In the genomic region with DNA sequence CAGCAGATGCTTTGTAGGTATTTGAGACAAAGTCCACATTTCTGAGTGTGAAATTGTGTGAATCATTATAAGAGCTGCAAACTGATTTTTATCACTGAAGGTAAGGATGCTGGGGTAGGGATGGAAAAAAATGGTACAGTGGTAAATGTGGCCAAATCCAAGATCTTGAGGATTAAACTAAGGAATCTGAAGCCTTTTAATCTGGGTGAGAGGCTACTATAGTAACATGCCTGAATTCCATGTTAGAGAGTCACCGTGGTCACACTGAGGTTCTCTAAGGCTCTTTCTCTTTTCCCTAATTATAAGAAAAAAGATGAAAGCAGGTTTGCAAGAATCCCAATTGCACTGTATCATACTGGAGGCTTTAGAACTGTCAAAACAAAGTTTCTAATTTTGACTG, we compare ENCODE assay signal across 29 cellular contexts. TPM values are rescaled to one million over a fixed set of nuclear protein-coding genes. Genes with fewer than 3 reads are reported as not detected.
"Had no signal": no experiment of that assay in that cellular context is flagged by ENCODE, and none has a peak within 500 bp of the region (broad histone marks: within the 10 kb centered on the region; RNA-seq: fewer than 3 reads in every experiment).

No MANE protein-coding gene starts in this region.

- H3K9me3 Mint-ChIP-seq: activated CD4-positive, alpha-beta memory T cell treated with anti-CD3 and anti-CD28 coated beads for 36 hours; activated CD4-positive, alpha-beta T cell treated with anti-CD3 and anti-CD28 coated beads, Interleukin-2, amount 10 ng/mL, durations not matched to agents 24 days and 14 days; activated naive CD4-positive, alpha-beta T cell treated with anti-CD3 and anti-CD28 coated beads for 36 hours; activated naive CD8-positive, alpha-beta T cell treated with anti-CD3 and anti-CD28 coated beads for 36 hours; activated T-helper 1 cell treated with anti-CD3 and anti-CD28 coated beads, Interleukin-12 subunit alpha, Interleukin-12 subunit beta, Interleukin-2, Interleukin-4 antibody, amounts not matched to agents 30 ng/mL and 10 ng/mL and 1 ng/mL, durations not matched to agents 14 hours and 24 hours and 36 hours; natural killer cell; neural progenitor cell had no signal

- H3K4me1 Mint-ChIP-seq: activated CD4-positive, alpha-beta T cell treated with anti-CD3 and anti-CD28 coated beads, Interleukin-2, amount 10 ng/mL, durations not matched to agents 24 days and 14 days; activated naive CD8-positive, alpha-beta T cell treated with anti-CD3 and anti-CD28 coated beads for 36 hours; natural killer cell; neural progenitor cell had no signal

- ATAC-seq: activated CD4-positive, CD25-positive, alpha-beta regulatory T cell treated with anti-CD3 and anti-CD28 coated beads, Interleukin-2, amount 50 U/mL, for 24 hours; left lobe of liver; lower lobe of right lung; natural killer cell; psoas muscle; upper lobe of right lung had no signal

- H3K36me3 ChIP-seq: ascending aorta, lower lobe of right lung, neural progenitor cell, right atrium auricular region, upper lobe of right lung, WERI-Rb-1 had no signal

- H2AFZ ChIP-seq: neural progenitor cell, parathyroid adenoma had no signal

- H3K27ac Mint-ChIP-seq: activated CD4-positive, alpha-beta memory T cell treated with anti-CD3 and anti-CD28 coated beads for 36 hours; activated CD4-positive, alpha-beta T cell treated with anti-CD3 and anti-CD28 coated beads, Interleukin-2, amount 10 ng/mL, durations not matched to agents 24 days and 14 days; activated naive CD4-positive, alpha-beta T cell treated with anti-CD3 and anti-CD28 coated beads for 36 hours; activated naive CD8-positive, alpha-beta T cell treated with anti-CD3 and anti-CD28 coated beads for 36 hours; activated T-helper 1 cell treated with anti-CD3 and anti-CD28 coated beads, Interleukin-12 subunit alpha, Interleukin-12 subunit beta, Interleukin-2, Interleukin-4 antibody, amounts not matched to agents 30 ng/mL and 10 ng/mL and 1 ng/mL, durations not matched to agents 14 hours and 24 hours and 36 hours; natural killer cell; neural progenitor cell had no signal

- H3K36me3 Mint-ChIP-seq: activated CD4-positive, alpha-beta memory T cell treated with anti-CD3 and anti-CD28 coated beads for 36 hours; activated naive CD8-positive, alpha-beta T cell treated with anti-CD3 and anti-CD28 coated beads for 36 hours; natural killer cell; neural progenitor cell had no signal

- DNase-seq: activated CD4-positive, alpha-beta memory T cell treated with anti-CD3 and anti-CD28 coated beads for 36 hours; activated CD4-positive, alpha-beta T cell treated with anti-CD3 and anti-CD28 coated beads, Interleukin-2, amount 10 ng/mL, durations not matched to agents 24 days and 14 days; activated CD8-positive, alpha-beta memory T cell treated with anti-CD3 and anti-CD28 coated beads, Interleukin-2, amount 50 U/mL, for 4 hours; activated effector memory CD4-positive, alpha-beta T cell treated with anti-CD3 and anti-CD28 coated beads, Interleukin-2, amount 50 U/mL, for 16 hours; activated naive CD4-positive, alpha-beta T cell treated with anti-CD3 and anti-CD28 coated beads for 36 hours; activated naive CD8-positive, alpha-beta T cell treated with anti-CD3 and anti-CD28 coated beads for 36 hours; activated T-cell treated with anti-CD3 and anti-CD28 coated beads, Interleukin-2, amount 50 U/mL, for 1 hour; caudate nucleus; cortex of kidney; foreskin melanocyte; kidney glomerular epithelial cell; lower lobe of right lung; mesenchymal stem cell; natural killer cell; occipital lobe; psoas muscle; stimulated activated CD4-positive, alpha-beta T cell treated with anti-CD3 and anti-CD28 coated beads, Interleukin-2, amount 100 ng/mL, for 48 hours; stimulated activated naive CD4-positive, alpha-beta T cell treated with Interleukin-2 at 50 U/mL for 16 hours; upper lobe of right lung; WERI-Rb-1 had no signal

- H3K4me3 ChIP-seq: ascending aorta, lower lobe of right lung, neural progenitor cell, psoas muscle, right atrium auricular region, upper lobe of right lung had no signal

- H3K9ac ChIP-seq: neural progenitor cell, parathyroid adenoma had no signal

- H3K4me2 ChIP-seq: neural progenitor cell had no signal

- H3K9me3 ChIP-seq: ascending aorta, lower lobe of right lung, psoas muscle, right atrium auricular region, upper lobe of right lung had no signal

- H3K27ac ChIP-seq: lower lobe of right lung, neural progenitor cell, parathyroid adenoma, psoas muscle, right atrium auricular region, upper lobe of right lung, WERI-Rb-1 had no signal

- H3K4me1 ChIP-seq: lower lobe of right lung, neural progenitor cell, parathyroid adenoma, psoas muscle, right atrium auricular region, upper lobe of right lung had no signal

- H3K27me3 ChIP-seq: ascending aorta, neural progenitor cell, right atrium auricular region, upper lobe of right lung had no signal

- H3K4me3 Mint-ChIP-seq: activated CD4-positive, alpha-beta memory T cell treated with anti-CD3 and anti-CD28 coated beads for 36 hours; activated CD4-positive, alpha-beta T cell treated with anti-CD3 and anti-CD28 coated beads, Interleukin-2, amount 10 ng/mL, durations not matched to agents 24 days and 14 days; activated naive CD4-positive, alpha-beta T cell treated with anti-CD3 and anti-CD28 coated beads for 36 hours; activated naive CD8-positive, alpha-beta T cell treated with anti-CD3 and anti-CD28 coated beads for 36 hours; activated T-helper 1 cell treated with anti-CD3 and anti-CD28 coated beads, Interleukin-12 subunit alpha, Interleukin-12 subunit beta, Interleukin-2, Interleukin-4 antibody, amounts not matched to agents 30 ng/mL and 10 ng/mL and 1 ng/mL, durations not matched to agents 14 hours and 24 hours and 36 hours; natural killer cell; neural progenitor cell had no signal

- H3K79me2 ChIP-seq: parathyroid adenoma had no signal

RNA-seq across cellular contexts. Expression of gene PTGER3, which starts 17.6 kb away (rescaled TPM):
- total RNA-seq: activated CD4-positive, alpha-beta memory T cell treated with anti-CD3 and anti-CD28 coated beads for 36 hours; activated CD8-positive, alpha-beta memory T cell treated with anti-CD3 and anti-CD28 coated beads for 36 hours; activated naive CD8-positive, alpha-beta T cell treated with anti-CD3 and anti-CD28 coated beads for 36 hours; endothelial cell of umbilical vein had no signal
